Comparison of ENCODE assay signal across 8 cellular contexts in genomic region chr2:86038291-86039081, GRCh38.
DNase-seq lines count a peak whose midpoint lies in the region; ATAC-seq and TF ChIP-seq lines count a peak whose summit lies in the region.

No MANE protein-coding gene starts in this region.

- H3K27me3 Mint-ChIP-seq in WTC11 (ENCODE audit: low read depth), result no peaks in the 10 kb centered on the region

- DNase-seq in CD1c-positive myeloid dendritic cell (ENCODE audit: extremely low spot score) (peak; percentile 86), KBM-7 (peak; percentile 82), foreskin melanocyte (peak; percentile 95), DMS79 treated with DMSO at 0.1 percent for 48 hours (lab: John Stamatoyannopoulos, UW) (no peak), WTC11 (ENCODE audit: low spot score) (no peak)
- DNase-seq in activated CD8-positive, alpha-beta memory T cell treated with anti-CD3 and anti-CD28 coated beads, Interleukin-2, amount 50 U/mL, for 48 hours, result peak; percentile 74
- peak; percentile 36 for DNase-seq in stimulated activated CD4-positive, alpha-beta T cell treated with anti-CD3 and anti-CD28 coated beads, Interleukin-2, amount 100 ng/mL, for 4 hours (ENCODE audit: low read depth)

- POLR2A ChIA-PET in WTC11 (lab: Charles Lee), result no interaction called here

- CTCF ChIA-PET in WTC11 (lab: Charles Lee), result interaction anchor here (1.0 kb wide), 1 partner anchor 211 kb away, joined by 3 read pairs; no protein-coding TSS in a partner anchor

- ATAC-seq in HG03460 (IDR thresholded peaks at IDR 0.05; ENCODE audit: unreplicated experiment) (no peak), WTC11 (no peak)

- no peak overlapping the region for H3K4me3 Mint-ChIP-seq in WTC11

- peaks cover 52% of the 10 kb centered on the region for H3K36me3 Mint-ChIP-seq in WTC11

- peaks cover 13% of the 10 kb centered on the region for H3K4me1 Mint-ChIP-seq in WTC11

- H3K9me3 Mint-ChIP-seq in WTC11, result no peaks in the 10 kb centered on the region

- in situ Hi-C loops in KBM-7 (cut with MboI; ENCODE audit: low pct_unique_long_range_greater_than_20kb, low sequenced_read_pairs), result no loop called here

- H3K27ac Mint-ChIP-seq in WTC11, result no peak overlapping the region

- TF ChIP-seq CTCF in WTC11 (IDR thresholded peaks at IDR 0.05), result no peak

TF ChIP-seq in WTC11, 78 proteins besides CTCF, POLR2A, EP300 and RAD21:
- TF ChIP-seq ELF4 (CRISPR knock-in tag; IDR thresholded peaks at IDR 0.05; ENCODE audit: low read depth) (no peak), GABPB1 (CRISPR knock-in tag; IDR thresholded peaks at IDR 0.05) (no peak), FOXJ3 (CRISPR knock-in tag; IDR thresholded peaks at IDR 0.05; ENCODE audit: borderline replicate concordance) (no peak), E2F4 (CRISPR knock-in tag; IDR thresholded peaks at IDR 0.05; ENCODE audit: borderline replicate concordance, low read depth) (no peak), JUN (CRISPR knock-in tag; IDR thresholded peaks at IDR 0.05) (no peak), ESRRA (CRISPR knock-in tag; IDR thresholded peaks at IDR 0.05; ENCODE audit: borderline replicate concordance) (no peak), ZNF396 (CRISPR knock-in tag; IDR thresholded peaks at IDR 0.05; ENCODE audit: borderline replicate concordance) (no peak), ZSCAN18 (CRISPR knock-in tag; IDR thresholded peaks at IDR 0.05) (no peak), KAT7 (CRISPR knock-in tag; IDR thresholded peaks at IDR 0.05; ENCODE audit: borderline replicate concordance) (no peak), CBFB (CRISPR knock-in tag; IDR thresholded peaks at IDR 0.05; ENCODE audit: low read depth) (no peak)
- TF ChIP-seq, protein P1, sequence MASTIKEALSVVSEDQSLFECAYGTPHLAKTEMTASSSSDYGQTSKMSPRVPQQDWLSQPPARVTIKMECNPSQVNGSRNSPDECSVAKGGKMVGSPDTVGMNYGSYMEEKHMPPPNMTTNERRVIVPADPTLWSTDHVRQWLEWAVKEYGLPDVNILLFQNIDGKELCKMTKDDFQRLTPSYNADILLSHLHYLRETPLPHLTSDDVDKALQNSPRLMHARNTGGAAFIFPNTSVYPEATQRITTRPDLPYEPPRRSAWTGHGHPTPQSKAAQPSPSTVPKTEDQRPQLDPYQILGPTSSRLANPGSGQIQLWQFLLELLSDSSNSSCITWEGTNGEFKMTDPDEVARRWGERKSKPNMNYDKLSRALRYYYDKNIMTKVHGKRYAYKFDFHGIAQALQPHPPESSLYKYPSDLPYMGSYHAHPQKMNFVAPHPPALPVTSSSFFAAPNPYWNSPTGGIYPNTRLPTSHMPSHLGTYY (CRISPR knock-in tag; IDR thresholded peaks at IDR 0.05), result no peak
- TF ChIP-seq, protein P2, sequence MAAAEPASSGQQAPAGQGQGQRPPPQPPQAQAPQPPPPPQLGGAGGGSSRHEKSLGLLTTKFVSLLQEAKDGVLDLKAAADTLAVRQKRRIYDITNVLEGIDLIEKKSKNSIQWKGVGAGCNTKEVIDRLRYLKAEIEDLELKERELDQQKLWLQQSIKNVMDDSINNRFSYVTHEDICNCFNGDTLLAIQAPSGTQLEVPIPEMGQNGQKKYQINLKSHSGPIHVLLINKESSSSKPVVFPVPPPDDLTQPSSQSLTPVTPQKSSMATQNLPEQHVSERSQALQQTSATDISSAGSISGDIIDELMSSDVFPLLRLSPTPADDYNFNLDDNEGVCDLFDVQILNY (CRISPR knock-in tag; IDR thresholded peaks at IDR 0.05), result no peak
- TF ChIP-seq, protein P3, sequence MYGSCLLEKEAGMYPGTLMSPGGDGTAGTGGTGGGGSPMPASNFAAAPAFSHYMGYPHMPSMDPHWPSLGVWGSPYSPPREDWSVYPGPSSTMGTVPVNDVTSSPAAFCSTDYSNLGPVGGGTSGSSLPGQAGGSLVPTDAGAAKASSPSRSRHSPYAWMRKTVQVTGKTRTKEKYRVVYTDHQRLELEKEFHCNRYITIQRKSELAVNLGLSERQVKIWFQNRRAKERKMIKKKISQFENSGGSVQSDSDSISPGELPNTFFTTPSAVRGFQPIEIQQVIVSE (CRISPR knock-in tag; IDR thresholded peaks at IDR 0.05; ENCODE audit: borderline replicate concordance), result no peak

Comparison
In these comparisons a context has a peak if more than half of its experiments do, and no peak if none do; other contexts are left out.
1. DNase-seq: peak in CD1c-positive myeloid dendritic cell (single experiment), KBM-7 (single experiment), activated CD8-positive, alpha-beta memory T cell treated with anti-CD3 and anti-CD28 coated beads, Interleukin-2, amount 50 U/mL, for 48 hours (single experiment), foreskin melanocyte (single experiment) and stimulated activated CD4-positive, alpha-beta T cell treated with anti-CD3 and anti-CD28 coated beads, Interleukin-2, amount 100 ng/mL, for 4 hours (single experiment); none in DMS79 treated with DMSO at 0.1 percent for 48 hours (single experiment) and WTC11 (single experiment).